8 cellular contexts compared by ENCODE assay signal in the genomic region with DNA sequence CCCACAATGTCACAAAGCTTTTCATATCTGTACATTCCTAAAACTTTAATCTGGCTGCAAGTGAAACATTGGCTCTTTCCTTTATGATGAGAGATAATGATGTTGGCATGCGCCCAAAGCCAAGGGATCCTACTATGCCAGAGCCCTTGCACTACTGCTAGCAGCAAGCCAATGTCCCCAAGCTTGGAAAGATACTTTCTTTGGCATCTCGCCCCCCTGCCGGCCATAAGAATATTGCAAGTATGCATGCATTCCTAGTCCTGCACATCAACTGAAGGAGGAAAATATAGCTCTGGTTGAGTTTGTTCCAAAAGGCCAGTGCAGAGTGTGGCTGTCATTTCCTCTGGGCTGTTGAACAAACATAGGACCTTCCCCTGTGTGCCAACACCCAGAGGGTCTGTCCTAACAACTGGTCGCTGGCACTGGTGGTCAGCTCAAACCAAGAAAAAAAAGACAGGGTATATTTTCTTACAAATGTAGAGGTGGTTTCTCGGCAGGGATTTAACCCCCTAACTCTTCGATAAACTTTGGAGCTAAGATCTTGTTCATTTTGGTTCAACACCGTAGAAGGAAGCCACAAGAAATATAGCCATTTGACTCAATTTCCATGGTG. TPM values are rescaled to one million over a fixed set of nuclear protein-coding genes. Genes with fewer than 3 reads are reported as not detected.
DNase-seq lines count a peak whose midpoint lies in the region; ATAC-seq and TF ChIP-seq lines count a peak whose summit lies in the region.

No MANE protein-coding gene starts in this region.

- CTCF ChIA-PET in activated CD8-positive, alpha-beta T cell treated with anti-CD3 and anti-CD28 coated beads, Interleukin-2, amount 10 ng/mL, durations not matched to agents 7 days and 5 days (lab: Charles Lee): interaction anchor here (0.7 to 6.6 kb wide), 37 partner anchors 8 to 417 kb away, joined by 3 to 234 read pairs (median 5); a partner anchor contains a TSS

- peaks cover 38% of the 10 kb centered on the region for H3K36me3 Mint-ChIP-seq in activated CD8-positive, alpha-beta T cell treated with anti-CD3 and anti-CD28 coated beads, Interleukin-2, amount 10 ng/mL, durations not matched to agents 7 days and 5 days (ENCODE audit: low read depth)

- H3K9me3 Mint-ChIP-seq in activated CD8-positive, alpha-beta T cell treated with anti-CD3 and anti-CD28 coated beads, Interleukin-2, amount 10 ng/mL, durations not matched to agents 7 days and 5 days (ENCODE audit: insufficient read depth): no peaks in the 10 kb centered on the region

- H3K27me3 Mint-ChIP-seq in activated CD8-positive, alpha-beta T cell treated with anti-CD3 and anti-CD28 coated beads, Interleukin-2, amount 10 ng/mL, durations not matched to agents 7 days and 5 days (ENCODE audit: low read depth): no peaks in the 10 kb centered on the region

- peak; percentile 60 for TF ChIP-seq CTCF in LNCAP (IDR thresholded peaks at IDR 0.05)

- POLR2A ChIA-PET in activated CD8-positive, alpha-beta T cell treated with anti-CD3 and anti-CD28 coated beads, Interleukin-2, amount 10 ng/mL, durations not matched to agents 7 days and 5 days (lab: Charles Lee): interaction anchor here (1.2 to 1.6 kb wide), 2 partner anchors 254 to 263 kb away, joined by 4 to 5 read pairs; a partner anchor contains a TSS

- H3K27ac Mint-ChIP-seq in activated CD8-positive, alpha-beta T cell treated with anti-CD3 and anti-CD28 coated beads, Interleukin-2, amount 10 ng/mL, durations not matched to agents 7 days and 5 days: no peak overlapping the region

- ATAC-seq in activated CD4-positive, CD25-positive, alpha-beta regulatory T cell treated with anti-CD3 and anti-CD28 coated beads, Interleukin-2, amount 50 U/mL, for 24 hours: no peak
- ATAC-seq in activated CD8-positive, alpha-beta T cell treated with anti-CD3 and anti-CD28 coated beads, Interleukin-2, amount 10 ng/mL, durations not matched to agents 7 days and 5 days: peak; percentile 38
- no peak for ATAC-seq in HG03469 (IDR thresholded peaks at IDR 0.05; ENCODE audit: unreplicated experiment)

- H3K4me1 Mint-ChIP-seq in activated CD8-positive, alpha-beta T cell treated with anti-CD3 and anti-CD28 coated beads, Interleukin-2, amount 10 ng/mL, durations not matched to agents 7 days and 5 days (ENCODE audit: low read depth): peaks cover 6% of the 10 kb centered on the region

- no peak overlapping the region for H3K4me3 Mint-ChIP-seq in activated CD8-positive, alpha-beta T cell treated with anti-CD3 and anti-CD28 coated beads, Interleukin-2, amount 10 ng/mL, durations not matched to agents 7 days and 5 days

- DNase-seq in activated CD4-positive, CD25-positive, alpha-beta regulatory T cell treated with anti-CD3 and anti-CD28 coated beads, Interleukin-2, amount 50 U/mL, for 72 hours: peak; percentile 42
- DNase-seq in activated CD8-positive, alpha-beta T cell treated with anti-CD3 and anti-CD28 coated beads, Interleukin-2, amount 10 ng/mL, durations not matched to agents 7 days and 5 days: peak; percentile 62
- DNase-seq in germinal center (ENCODE audit: low spot score) (peak; percentile 7), DMS79 treated with DMSO at 0.1 percent for 48 hours (lab: John Stamatoyannopoulos, UW) (no peak)
- peak; percentile 41 for DNase-seq in stimulated activated CD4-positive, alpha-beta T cell treated with anti-CD3 and anti-CD28 coated beads, Interleukin-4, amount 100 ng/mL, for 1 hour

RNA-seq across cellular contexts. Expression of a gene that starts 41.5 kb away (rescaled TPM):
- total RNA-seq in activated CD8-positive, alpha-beta T cell treated with anti-CD3 and anti-CD28 coated beads, Interleukin-2, amount 10 ng/mL, durations not matched to agents 7 days and 5 days: 10 to 100 TPM; 14.5 to 16.2 TPM
